Comparison of ENCODE assay signal across 33 cellular contexts in the genomic region with DNA sequence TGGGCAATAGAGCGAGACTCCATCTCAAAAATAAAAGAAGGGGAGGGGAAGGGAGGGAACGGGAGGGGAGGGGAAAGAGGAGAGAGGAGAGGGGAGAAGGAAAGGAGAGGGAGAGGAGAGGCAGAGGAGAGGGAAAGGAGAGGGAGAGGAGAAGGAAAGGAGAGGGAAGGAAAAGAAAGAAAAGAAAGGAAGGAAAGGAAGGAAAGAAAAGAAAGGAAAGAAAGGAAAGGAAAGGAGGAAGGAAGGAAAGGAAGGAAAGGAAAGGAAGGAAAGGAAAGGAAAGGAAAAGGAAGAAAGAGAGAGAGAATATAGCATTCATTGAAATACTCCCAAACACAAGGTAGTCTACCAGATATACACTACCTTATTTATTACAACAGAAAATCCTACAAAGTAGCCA.
"Had no signal": no experiment of that assay in that cellular context is flagged by ENCODE, and none has a peak within 500 bp of the region (broad histone marks: within the 10 kb centered on the region; RNA-seq: fewer than 3 reads in every experiment).

No MANE protein-coding gene starts in this region.

- H3K36me3 ChIP-seq: brain microvascular endothelial cell, gastrocnemius medialis had no signal

- DNase-seq: activated CD4-positive, alpha-beta memory T cell treated with anti-CD3 and anti-CD28 coated beads for 36 hours; activated CD4-positive, alpha-beta T cell treated with anti-CD3 and anti-CD28 coated beads for 36 hours; activated CD4-positive, alpha-beta T cell treated with anti-CD3 and anti-CD28 coated beads, Interleukin-2, amount 10 ng/mL, durations not matched to agents 24 days and 14 days; activated CD4-positive, CD25-positive, alpha-beta regulatory T cell; activated CD4-positive, CD25-positive, alpha-beta regulatory T cell treated with anti-CD3 and anti-CD28 coated beads, Interleukin-2, amount 50 U/mL, for 72 hours; activated CD8-positive, alpha-beta memory T cell treated with anti-CD3 and anti-CD28 coated beads, Interleukin-2, amount 10 ng/mL, durations not matched to agents 7 days and 5 days; activated CD8-positive, alpha-beta memory T cell treated with anti-CD3 and anti-CD28 coated beads, Interleukin-2, amount 50 U/mL, for 4 hours; activated CD8-positive, alpha-beta T cell treated with anti-CD3 and anti-CD28 coated beads, Interleukin-2, amount 10 ng/mL, durations not matched to agents 7 days and 5 days; activated effector memory CD4-positive, alpha-beta T cell treated with anti-CD3 and anti-CD28 coated beads, Interleukin-2, amount 50 U/mL, for 16 hours; activated naive CD4-positive, alpha-beta T cell treated with anti-CD3 and anti-CD28 coated beads for 36 hours; activated T-cell treated with anti-CD3 and anti-CD28 coated beads, Interleukin-2, amount 50 U/mL, for 1 hour; activated T-cell treated with anti-CD3 and anti-CD28 coated beads, Interleukin-2, amount 50 U/mL, for 48 hours; amniotic stem cell; anterior cingulate cortex; brain microvascular endothelial cell; dorsolateral prefrontal cortex; effector memory CD4-positive, alpha-beta T cell; endodermal cell; foreskin fibroblast; gastrocnemius medialis; glutamatergic neuron; SW 1271; T-cell had no signal

- H3K27me3 ChIP-seq: brain microvascular endothelial cell, dorsolateral prefrontal cortex, gastrocnemius medialis had no signal

- H3K27me3 Mint-ChIP-seq: activated CD4-positive, alpha-beta memory T cell treated with anti-CD3 and anti-CD28 coated beads for 36 hours; activated CD4-positive, alpha-beta T cell treated with anti-CD3 and anti-CD28 coated beads for 36 hours; activated CD4-positive, alpha-beta T cell treated with anti-CD3 and anti-CD28 coated beads, Interleukin-2, amount 10 ng/mL, durations not matched to agents 24 days and 14 days; activated CD8-positive, alpha-beta memory T cell treated with anti-CD3 and anti-CD28 coated beads, Interleukin-2, amount 10 ng/mL, durations not matched to agents 7 days and 5 days; activated naive CD8-positive, alpha-beta T cell; central memory CD8-positive, alpha-beta T cell; dendritic cell treated with granulocyte-macrophage colony-stimulating factor and Interleukin-4, amounts not matched to agents 40 ng/mL and 50 ng/mL, for 4 days; T-cell had no signal

- H3K4me3 ChIP-seq: coronary artery, dorsolateral prefrontal cortex, gastrocnemius medialis had no signal

- ATAC-seq: activated CD4-positive, alpha-beta T cell treated with anti-CD3 and anti-CD28 coated beads for 36 hours; activated CD8-positive, alpha-beta memory T cell treated with anti-CD3 and anti-CD28 coated beads, Interleukin-2, amount 10 ng/mL, durations not matched to agents 7 days and 5 days; activated CD8-positive, alpha-beta T cell treated with anti-CD3 and anti-CD28 coated beads, Interleukin-2, amount 10 ng/mL, durations not matched to agents 7 days and 5 days; esophagus mucosa; gastrocnemius medialis; T-cell had no signal

- H3K27ac ChIP-seq: brain microvascular endothelial cell, coronary artery, dorsolateral prefrontal cortex, gastrocnemius medialis had no signal

- H3K27ac Mint-ChIP-seq: activated CD4-positive, alpha-beta memory T cell treated with anti-CD3 and anti-CD28 coated beads for 36 hours; activated CD4-positive, alpha-beta T cell treated with anti-CD3 and anti-CD28 coated beads for 36 hours; activated CD4-positive, alpha-beta T cell treated with anti-CD3 and anti-CD28 coated beads, Interleukin-2, amount 10 ng/mL, durations not matched to agents 24 days and 14 days; activated CD8-positive, alpha-beta memory T cell treated with anti-CD3 and anti-CD28 coated beads, Interleukin-2, amount 10 ng/mL, durations not matched to agents 7 days and 5 days; activated CD8-positive, alpha-beta T cell treated with anti-CD3 and anti-CD28 coated beads, Interleukin-2, amount 10 ng/mL, durations not matched to agents 7 days and 5 days; activated naive CD4-positive, alpha-beta T cell treated with anti-CD3 and anti-CD28 coated beads for 36 hours; activated naive CD8-positive, alpha-beta T cell; activated T-helper 1 cell treated with anti-CD3 and anti-CD28 coated beads, Interleukin-12 subunit alpha, Interleukin-12 subunit beta, Interleukin-2, Interleukin-4 antibody, amounts not matched to agents 30 ng/mL and 10 ng/mL and 1 ng/mL, durations not matched to agents 14 hours and 24 hours and 36 hours; activated T-helper 2 cell treated with anti-CD3 and anti-CD28 coated beads, Interferon-gamma antibody, Interleukin-2, Interleukin-4, amounts not matched to agents 10 μg/mL and 5 μg/mL and 100 μg/mL, durations not matched to agents 14 hours and 24 hours and 36 hours; dendritic cell treated with granulocyte-macrophage colony-stimulating factor and Interleukin-4, amounts not matched to agents 40 ng/mL and 50 ng/mL, for 4 days; endodermal cell; T-cell; T-helper 1 cell treated with Interleukin-12 subunit alpha and Interleukin-12 subunit beta and Interleukin-4 antibody, amounts not matched to agents 30 μg/mL and 1 μg/mL, for 36 hours had no signal

- FAIRE-seq: astrocyte, bronchial epithelial cell had no signal

- H3K4me1 Mint-ChIP-seq: activated CD4-positive, alpha-beta T cell treated with anti-CD3 and anti-CD28 coated beads for 36 hours; activated CD4-positive, alpha-beta T cell treated with anti-CD3 and anti-CD28 coated beads, Interleukin-2, amount 10 ng/mL, durations not matched to agents 24 days and 14 days; activated CD8-positive, alpha-beta memory T cell treated with anti-CD3 and anti-CD28 coated beads, Interleukin-2, amount 10 ng/mL, durations not matched to agents 7 days and 5 days; endodermal cell had no signal

- H3K4me1 ChIP-seq: gastrocnemius medialis had no signal

- H3K9me3 Mint-ChIP-seq: activated CD4-positive, alpha-beta T cell treated with anti-CD3 and anti-CD28 coated beads, Interleukin-2, amount 10 ng/mL, durations not matched to agents 24 days and 14 days; activated T-helper 1 cell treated with anti-CD3 and anti-CD28 coated beads, Interleukin-12 subunit alpha, Interleukin-12 subunit beta, Interleukin-2, Interleukin-4 antibody, amounts not matched to agents 30 ng/mL and 10 ng/mL and 1 ng/mL, durations not matched to agents 14 hours and 24 hours and 36 hours; activated T-helper 2 cell treated with anti-CD3 and anti-CD28 coated beads, Interferon-gamma antibody, Interleukin-2, Interleukin-4, amounts not matched to agents 10 μg/mL and 5 μg/mL and 100 μg/mL, durations not matched to agents 14 hours and 24 hours and 36 hours; central memory CD8-positive, alpha-beta T cell; dendritic cell treated with granulocyte-macrophage colony-stimulating factor and Interleukin-4, amounts not matched to agents 40 ng/mL and 50 ng/mL, for 4 days; T-cell had no signal

- H3K4me3 Mint-ChIP-seq: activated CD4-positive, alpha-beta memory T cell treated with anti-CD3 and anti-CD28 coated beads for 36 hours; activated CD4-positive, alpha-beta T cell treated with anti-CD3 and anti-CD28 coated beads for 36 hours; activated CD4-positive, alpha-beta T cell treated with anti-CD3 and anti-CD28 coated beads, Interleukin-2, amount 10 ng/mL, durations not matched to agents 24 days and 14 days; activated CD8-positive, alpha-beta memory T cell treated with anti-CD3 and anti-CD28 coated beads, Interleukin-2, amount 10 ng/mL, durations not matched to agents 7 days and 5 days; activated CD8-positive, alpha-beta T cell treated with anti-CD3 and anti-CD28 coated beads, Interleukin-2, amount 10 ng/mL, durations not matched to agents 7 days and 5 days; activated naive CD4-positive, alpha-beta T cell treated with anti-CD3 and anti-CD28 coated beads for 36 hours; activated naive CD8-positive, alpha-beta T cell; activated T-helper 1 cell treated with anti-CD3 and anti-CD28 coated beads, Interleukin-12 subunit alpha, Interleukin-12 subunit beta, Interleukin-2, Interleukin-4 antibody, amounts not matched to agents 30 ng/mL and 10 ng/mL and 1 ng/mL, durations not matched to agents 14 hours and 24 hours and 36 hours; central memory CD8-positive, alpha-beta T cell; dendritic cell treated with granulocyte-macrophage colony-stimulating factor and Interleukin-4, amounts not matched to agents 40 ng/mL and 50 ng/mL, for 4 days; endodermal cell; T-cell; T-helper 1 cell treated with Interleukin-12 subunit alpha and Interleukin-12 subunit beta and Interleukin-4 antibody, amounts not matched to agents 30 μg/mL and 1 μg/mL, for 36 hours had no signal

- H3K9me3 ChIP-seq: gastrocnemius medialis had no signal
